17 cellular contexts compared by ENCODE assay signal in the genomic region with DNA sequence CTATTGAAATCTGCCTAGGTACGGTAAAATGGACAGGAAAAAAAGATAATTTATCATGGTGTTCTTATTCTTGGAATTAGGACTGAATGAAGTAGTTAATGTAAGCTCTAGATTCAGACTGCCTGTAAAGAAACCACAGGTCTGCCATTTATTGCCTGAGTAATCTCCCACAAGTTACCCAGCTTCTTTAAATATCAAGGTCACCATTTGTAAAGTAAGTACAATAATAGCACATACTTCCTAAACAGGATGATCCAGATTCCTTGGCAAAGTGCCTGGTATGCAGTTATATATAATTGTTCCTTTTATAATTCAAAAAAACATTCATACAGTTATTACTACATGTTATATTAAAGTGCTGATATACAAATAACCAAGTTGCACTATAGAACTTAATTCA.
"Had no signal": no experiment of that assay in that cellular context is flagged by ENCODE, and none has a peak within 500 bp of the region (broad histone marks: within the 10 kb centered on the region; RNA-seq: fewer than 3 reads in every experiment).

No MANE protein-coding gene starts in this region.

- H3K27ac ChIP-seq: cardiac muscle cell, heart right ventricle, lower lobe of right lung, pancreas, skin epidermis, thyroid gland had no signal

- H3K4me3 ChIP-seq: cardiac muscle cell, heart right ventricle, lower lobe of right lung, pancreas, skin epidermis, thyroid gland had no signal

- H3K9me3 Mint-ChIP-seq: activated T-helper 17 cell treated with anti-CD3 and anti-CD28 coated beads, Interleukin-2, amount 50 U/mL, for 72 hours had no signal

- H3K4me1 Mint-ChIP-seq: activated T-helper 17 cell treated with anti-CD3 and anti-CD28 coated beads, Interleukin-2, amount 50 U/mL, for 72 hours; naive B cell; stimulated activated naive B cell treated with anti-CD40 and anti-IgM and Interleukin-4, amounts not matched to agents 10 μg/mL and 1 μg/mL and 100 μg/mL, for 72 hours; T-cell had no signal

- H3K9me3 ChIP-seq: lower lobe of right lung, pancreas, thyroid gland had no signal

- H3K4me3 Mint-ChIP-seq: activated naive CD4-positive, alpha-beta T cell treated with anti-CD3 and anti-CD28 coated beads for 36 hours; activated T-helper 17 cell treated with anti-CD3 and anti-CD28 coated beads, Interleukin-2, amount 50 U/mL, for 72 hours; naive B cell; stimulated activated naive B cell treated with anti-CD40 and anti-IgM and Interleukin-4, amounts not matched to agents 10 μg/mL and 1 μg/mL and 100 μg/mL, for 72 hours; T-cell had no signal

- ATAC-seq: activated T-helper 17 cell treated with anti-CD3 and anti-CD28 coated beads, Interleukin-2, amount 50 U/mL, for 72 hours; heart right ventricle; left colon; lower lobe of right lung; pancreas; stimulated activated naive B cell treated with anti-CD40 and anti-IgM and Interleukin-4, amounts not matched to agents 10 μg/mL and 1 μg/mL and 100 μg/mL, for 72 hours; T-cell had no signal

- H3K4me1 ChIP-seq: lower lobe of right lung, pancreas, thyroid gland had no signal

- DNase-seq: activated CD4-positive, CD25-positive, alpha-beta regulatory T cell treated with anti-CD3 and anti-CD28 coated beads, Interleukin-2, amount 50 U/mL, for 72 hours; activated naive CD4-positive, alpha-beta T cell treated with anti-CD3 and anti-CD28 coated beads for 36 hours; activated T-cell treated with anti-CD3 and anti-CD28 coated beads for 4 hours; heart right ventricle; left colon; lower lobe of right lung; naive B cell; pancreas; stimulated activated CD4-positive, alpha-beta T cell treated with anti-CD3 and anti-CD28 coated beads, Interleukin-15, amount 100 ng/mL, for 24 hours; stimulated activated CD4-positive, alpha-beta T cell treated with anti-CD3 and anti-CD28 coated beads, Interleukin-4, amount 100 ng/mL, for 1 hour; stimulated activated naive B cell treated with anti-CD40 and anti-IgM and Interleukin-4, amounts not matched to agents 10 μg/mL and 1 μg/mL and 100 μg/mL, for 72 hours; T-cell; thyroid gland had no signal

- FAIRE-seq: frontal cortex, pancreas had no signal

- H3K36me3 ChIP-seq: cardiac muscle cell, heart right ventricle, lower lobe of right lung, pancreas, thyroid gland had no signal

- H3K27ac Mint-ChIP-seq: activated naive CD4-positive, alpha-beta T cell treated with anti-CD3 and anti-CD28 coated beads for 36 hours; activated T-helper 17 cell treated with anti-CD3 and anti-CD28 coated beads, Interleukin-2, amount 50 U/mL, for 72 hours; naive B cell; stimulated activated naive B cell treated with anti-CD40 and anti-IgM and Interleukin-4, amounts not matched to agents 10 μg/mL and 1 μg/mL and 100 μg/mL, for 72 hours; T-cell had no signal

- H3K36me3 Mint-ChIP-seq: stimulated activated naive B cell treated with anti-CD40 and anti-IgM and Interleukin-4, amounts not matched to agents 10 μg/mL and 1 μg/mL and 100 μg/mL, for 72 hours; T-cell had no signal

- H3K27me3 ChIP-seq: cardiac muscle cell, heart right ventricle, pancreas, thyroid gland had no signal
